2 cellular contexts compared by ENCODE assay signal in genomic region chr17:4534928-4535666, GRCh38.
A peak's percentile ranks its signal among the peaks of the same experiment; 100 is the strongest.
TF ChIP-seq lines count a peak whose summit lies in the region.

No MANE protein-coding gene starts in this region.

TF ChIP-seq in WTC11, 78 proteins besides CTCF, POLR2A, EP300 and RAD21:
- 0 out of 2 replicates have a peak, but pooled peaks have one; percentile 11 for TF ChIP-seq EMX1 (CRISPR knock-in tag; IDR thresholded peaks at IDR 0.05)
- TF ChIP-seq, protein P1, sequence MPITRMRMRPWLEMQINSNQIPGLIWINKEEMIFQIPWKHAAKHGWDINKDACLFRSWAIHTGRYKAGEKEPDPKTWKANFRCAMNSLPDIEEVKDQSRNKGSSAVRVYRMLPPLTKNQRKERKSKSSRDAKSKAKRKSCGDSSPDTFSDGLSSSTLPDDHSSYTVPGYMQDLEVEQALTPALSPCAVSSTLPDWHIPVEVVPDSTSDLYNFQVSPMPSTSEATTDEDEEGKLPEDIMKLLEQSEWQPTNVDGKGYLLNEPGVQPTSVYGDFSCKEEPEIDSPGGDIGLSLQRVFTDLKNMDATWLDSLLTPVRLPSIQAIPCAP (CRISPR knock-in tag; IDR thresholded peaks at IDR 0.05), result no peak

TF ChIP-seq in HepG2, 621 proteins besides CTCF, POLR2A, EP300 and RAD21:
- TF ChIP-seq ZNF446 (CRISPR knock-in tag; IDR thresholded peaks at IDR 0.05), result no peak
- TF ChIP-seq HOXA7 (CRISPR knock-in tag; IDR thresholded peaks at IDR 0.05), result no peak
- TF ChIP-seq POLR2G (IDR thresholded peaks at IDR 0.05; ENCODE audit: low read depth, low read length), result peak; percentile 70
- no peak for TF ChIP-seq FUBP1 (CRISPR knock-in tag; IDR thresholded peaks at IDR 0.05; ENCODE audit: borderline replicate concordance)
- no peak for TF ChIP-seq KDM1A (CRISPR knock-in tag; IDR thresholded peaks at IDR 0.05)
- TF ChIP-seq AGO1 (IDR thresholded peaks at IDR 0.05; ENCODE audit: low read depth, low read length, poor library complexity, severe bottlenecking), result peak; percentile 97
- 0 out of 2 replicates have a peak, but pooled peaks have one; percentile 32 for TF ChIP-seq POLR2AphosphoS2 (IDR thresholded peaks at IDR 0.05; ENCODE audit: low read depth, low read length)
- TF ChIP-seq, protein P2, sequence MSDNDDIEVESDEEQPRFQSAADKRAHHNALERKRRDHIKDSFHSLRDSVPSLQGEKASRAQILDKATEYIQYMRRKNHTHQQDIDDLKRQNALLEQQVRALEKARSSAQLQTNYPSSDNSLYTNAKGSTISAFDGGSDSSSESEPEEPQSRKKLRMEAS (IDR thresholded peaks at IDR 0.05), result no peak
- TF ChIP-seq AKAP8 (CRISPR knock-in tag; IDR thresholded peaks at IDR 0.05), result peak; percentile 91; the same call in 1 of the 2 replicates
- TF ChIP-seq THYN1 (CRISPR knock-in tag; IDR thresholded peaks at IDR 0.05; ENCODE audit: borderline replicate concordance, low read depth), result no peak
- TF ChIP-seq, protein P3, sequence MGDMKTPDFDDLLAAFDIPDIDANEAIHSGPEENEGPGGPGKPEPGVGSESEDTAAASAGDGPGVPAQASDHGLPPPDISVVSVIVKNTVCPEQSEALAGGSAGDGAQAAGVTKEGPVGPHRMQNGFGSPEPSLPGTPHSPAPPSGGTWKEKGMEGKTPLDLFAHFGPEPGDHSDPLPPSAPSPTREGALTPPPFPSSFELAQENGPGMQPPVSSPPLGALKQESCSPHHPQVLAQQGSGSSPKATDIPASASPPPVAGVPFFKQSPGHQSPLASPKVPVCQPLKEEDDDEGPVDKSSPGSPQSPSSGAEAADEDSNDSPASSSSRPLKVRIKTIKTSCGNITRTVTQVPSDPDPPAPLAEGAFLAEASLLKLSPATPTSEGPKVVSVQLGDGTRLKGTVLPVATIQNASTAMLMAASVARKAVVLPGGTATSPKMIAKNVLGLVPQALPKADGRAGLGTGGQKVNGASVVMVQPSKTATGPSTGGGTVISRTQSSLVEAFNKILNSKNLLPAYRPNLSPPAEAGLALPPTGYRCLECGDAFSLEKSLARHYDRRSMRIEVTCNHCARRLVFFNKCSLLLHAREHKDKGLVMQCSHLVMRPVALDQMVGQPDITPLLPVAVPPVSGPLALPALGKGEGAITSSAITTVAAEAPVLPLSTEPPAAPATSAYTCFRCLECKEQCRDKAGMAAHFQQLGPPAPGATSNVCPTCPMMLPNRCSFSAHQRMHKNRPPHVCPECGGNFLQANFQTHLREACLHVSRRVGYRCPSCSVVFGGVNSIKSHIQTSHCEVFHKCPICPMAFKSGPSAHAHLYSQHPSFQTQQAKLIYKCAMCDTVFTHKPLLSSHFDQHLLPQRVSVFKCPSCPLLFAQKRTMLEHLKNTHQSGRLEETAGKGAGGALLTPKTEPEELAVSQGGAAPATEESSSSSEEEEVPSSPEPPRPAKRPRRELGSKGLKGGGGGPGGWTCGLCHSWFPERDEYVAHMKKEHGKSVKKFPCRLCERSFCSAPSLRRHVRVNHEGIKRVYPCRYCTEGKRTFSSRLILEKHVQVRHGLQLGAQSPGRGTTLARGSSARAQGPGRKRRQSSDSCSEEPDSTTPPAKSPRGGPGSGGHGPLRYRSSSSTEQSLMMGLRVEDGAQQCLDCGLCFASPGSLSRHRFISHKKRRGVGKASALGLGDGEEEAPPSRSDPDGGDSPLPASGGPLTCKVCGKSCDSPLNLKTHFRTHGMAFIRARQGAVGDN (CRISPR knock-in tag; IDR thresholded peaks at IDR 0.05), result peak; percentile 14; the same call in 1 of the 2 replicates
- TF ChIP-seq AGO2 (optimal IDR thresholded peaks at IDR 0.05; ENCODE audit: low read depth, low read length), result peak; percentile 70
- TF ChIP-seq ZNF503 (CRISPR knock-in tag; IDR thresholded peaks at IDR 0.05), result no peak
- TF ChIP-seq, protein P4, sequence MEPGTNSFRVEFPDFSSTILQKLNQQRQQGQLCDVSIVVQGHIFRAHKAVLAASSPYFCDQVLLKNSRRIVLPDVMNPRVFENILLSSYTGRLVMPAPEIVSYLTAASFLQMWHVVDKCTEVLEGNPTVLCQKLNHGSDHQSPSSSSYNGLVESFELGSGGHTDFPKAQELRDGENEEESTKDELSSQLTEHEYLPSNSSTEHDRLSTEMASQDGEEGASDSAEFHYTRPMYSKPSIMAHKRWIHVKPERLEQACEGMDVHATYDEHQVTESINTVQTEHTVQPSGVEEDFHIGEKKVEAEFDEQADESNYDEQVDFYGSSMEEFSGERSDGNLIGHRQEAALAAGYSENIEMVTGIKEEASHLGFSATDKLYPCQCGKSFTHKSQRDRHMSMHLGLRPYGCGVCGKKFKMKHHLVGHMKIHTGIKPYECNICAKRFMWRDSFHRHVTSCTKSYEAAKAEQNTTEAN (CRISPR knock-in tag; conservative IDR thresholded peaks at IDR 0.05), result no peak
- TF ChIP-seq KDM2A (CRISPR knock-in tag; IDR thresholded peaks at IDR 0.05; ENCODE audit: borderline replicate concordance, low read depth), result peak; percentile 15; the same call in 1 of the 2 replicates
- no peak for TF ChIP-seq ZNF30 (CRISPR knock-in tag; IDR thresholded peaks at IDR 0.05)
TF ChIP-seq in HepG2: peak in this region for 7.
